Comparison of ENCODE assay signal across 8 cellular contexts in genomic region chr1:28259935-28260802, GRCh38. TPM values are rescaled to one million over a fixed set of nuclear protein-coding genes. Genes with fewer than 3 reads are reported as not detected.
DNase-seq lines count a peak whose midpoint lies in the region; ATAC-seq and TF ChIP-seq lines count a peak whose summit lies in the region.

No MANE protein-coding gene starts in this region.

- no peak for ATAC-seq in CD4-positive, CD25-positive, alpha-beta regulatory T cell (ENCODE audit: low read depth in 2 of 2)
- peak; percentile 79 to 81 for ATAC-seq in right cardiac atrium
- ATAC-seq in HG03159 (IDR thresholded peaks at IDR 0.05; ENCODE audit: unreplicated experiment) = no peak
- no peak for ATAC-seq in GM18511 (IDR thresholded peaks at IDR 0.05; ENCODE audit: unreplicated experiment)

- peak overlapping the region in 1 of 3 donors; percentile 35 for H3K27ac Mint-ChIP-seq in CD4-positive, CD25-positive, alpha-beta regulatory T cell
- H3K27ac Mint-ChIP-seq in HFFc6 = peak overlapping the region; percentile 92; the same call in 1 of the 2 replicates

- peak overlapping the region; percentile 83 to 89 (median 85) for H3K4me3 Mint-ChIP-seq in CD4-positive, CD25-positive, alpha-beta regulatory T cell
- H3K4me3 Mint-ChIP-seq in HFFc6 = peak overlapping the region; percentile 88

- peak in 1 of 3 donors; percentile 24 for DNase-seq in CD4-positive, CD25-positive, alpha-beta regulatory T cell
- DNase-seq in HFFc6 (peak; percentile 79), ascending aorta (ENCODE audit: low spot score in 2 of 2) (peak in 1 of 2 donors; percentile 90), right cardiac atrium (peak; percentile 86 to 94 (median 92)), posterior cingulate gyrus (peak in 9 of 10 donors; percentile 28 to 90 (median 46))

- WGBS in right cardiac atrium = 1% methylated on average over 66 of the region's 66 CpGs

- H3K27me3 ChIP-seq in CD4-positive, CD25-positive, alpha-beta regulatory T cell (ENCODE audit: control insufficient read depth, insufficient read depth, low read length) = no peaks in the 10 kb centered on the region
- no peaks in the 10 kb centered on the region for H3K27me3 ChIP-seq in ascending aorta
- H3K27me3 ChIP-seq in right cardiac atrium (ENCODE audit: control insufficient read depth, insufficient read depth) = no peaks in the 10 kb centered on the region

- H3K27ac ChIP-seq in CD4-positive, CD25-positive, alpha-beta regulatory T cell (ENCODE audit: insufficient read depth, low read length, poor library complexity, severe bottlenecking) = peak overlapping the region; percentile 61
- H3K27ac ChIP-seq in ascending aorta (peak overlapping the region; percentile 92 to 97), right cardiac atrium (ENCODE audit: low read length) (peak overlapping the region; percentile 93)

- peaks cover 44% of the 10 kb centered on the region for H3K4me1 ChIP-seq in CD4-positive, CD25-positive, alpha-beta regulatory T cell (ENCODE audit: control insufficient read depth, insufficient read depth, low read length, poor library complexity, severe bottlenecking)
- H3K4me1 ChIP-seq in ascending aorta (peaks cover 5 to 30% of the 10 kb centered on the region in 2 donors), right cardiac atrium (ENCODE audit: control insufficient read depth, insufficient read depth, low read length) (peaks cover 7% of the 10 kb centered on the region)

- peaks cover 8% of the 10 kb centered on the region for H3K27me3 Mint-ChIP-seq in CD4-positive, CD25-positive, alpha-beta regulatory T cell
- H3K27me3 Mint-ChIP-seq in HFFc6 (ENCODE audit: insufficient read depth) = peaks cover 2% of the 10 kb centered on the region; the same call in 1 of the 2 replicates

- no peaks in the 10 kb centered on the region for H3K9me3 Mint-ChIP-seq in CD4-positive, CD25-positive, alpha-beta regulatory T cell
- no peaks in the 10 kb centered on the region for H3K9me3 Mint-ChIP-seq in HFFc6

- peaks cover 3% of the 10 kb centered on the region for H3K36me3 Mint-ChIP-seq in CD4-positive, CD25-positive, alpha-beta regulatory T cell
- H3K36me3 Mint-ChIP-seq in HFFc6 (ENCODE audit: low read depth) = peaks cover 9% of the 10 kb centered on the region

- intact Hi-C loops in ascending aorta (cut with DNase I) (loop anchor here (1.0 to 10.0 kb wide), 7 partner anchors 13 to 625 kb away; partner anchors contain the start of genes DNAJC8, MED18, STX12 and YTHDF2), right cardiac atrium (cut with DNase I) (loop anchor here in 1 of 4 donors (10.0 kb wide), 1 partner anchor 65 kb away; the partner anchor contains the start of gene MED18), posterior cingulate gyrus (cut with DNase I) (loop anchor here (10.0 kb wide), 1 partner anchor 325 kb away; no protein-coding TSS in a partner anchor)

- peaks cover 13 to 48% (median 34%) of the 10 kb centered on the region in 4 donors for H3K4me1 Mint-ChIP-seq in CD4-positive, CD25-positive, alpha-beta regulatory T cell
- H3K4me1 Mint-ChIP-seq in HFFc6 (ENCODE audit: low read depth) = peaks cover 32% of the 10 kb centered on the region

- peak overlapping the region; percentile 48 for H3K4me3 ChIP-seq in CD4-positive, CD25-positive, alpha-beta regulatory T cell (ENCODE audit: low read depth, low read length)
- H3K4me3 ChIP-seq in ascending aorta (peak overlapping the region; percentile 99 to 100), right cardiac atrium (ENCODE audit: low read length) (peak overlapping the region; percentile 83)

- no peaks in the 10 kb centered on the region for H3K9me3 ChIP-seq in CD4-positive, CD25-positive, alpha-beta regulatory T cell (ENCODE audit: control insufficient read depth in 2 of 2, low read length in 2 of 2)
- no peaks in the 10 kb centered on the region for H3K9me3 ChIP-seq in ascending aorta
- H3K9me3 ChIP-seq in right cardiac atrium (ENCODE audit: control insufficient read depth, low read length) = no peaks in the 10 kb centered on the region

- no peaks in the 10 kb centered on the region for H3K36me3 ChIP-seq in CD4-positive, CD25-positive, alpha-beta regulatory T cell (ENCODE audit: control insufficient read depth, insufficient read depth, low read length)
- H3K36me3 ChIP-seq in ascending aorta = no peaks in the 10 kb centered on the region

- TF ChIP-seq CTCF in HFFc6 (IDR thresholded peaks at IDR 0.05) = no peak
- TF ChIP-seq CTCF in ascending aorta (IDR thresholded peaks at IDR 0.05) = no peak

TF ChIP-seq in PFSK-1, 5 proteins besides CTCF, POLR2A, EP300 and RAD21:
- peak; percentile 33 for TF ChIP-seq FOXP2 (optimal IDR thresholded peaks at IDR 0.05; ENCODE audit: borderline replicate concordance, extremely low read depth, extremely low read length, insufficient read depth)
- TF ChIP-seq TAF1 (IDR thresholded peaks at IDR 0.05; ENCODE audit: borderline replicate concordance, insufficient read depth, low read length) = no peak

RNA-seq across cellular contexts. Expression of gene SESN2, which starts 0.9 kb away (rescaled TPM):
- 13.9 TPM for total RNA-seq in CD4-positive, CD25-positive, alpha-beta regulatory T cell
- polyA plus RNA-seq in CD4-positive, CD25-positive, alpha-beta regulatory T cell = 1 to 10 TPM; 5.0 to 8.9 (median 6.9) TPM
- total RNA-seq in HFFc6 (2021; fragmentation: NEBNext Ultra II Directional; extraction: Animal tissue kit (Norgen Biotek cat#: 25700)) = 10 to 100 TPM; 15.5 to 22.0 (median 17.4) TPM
- 122 TPM for polyA plus RNA-seq in PFSK-1 (2012; ENCODE audit: insufficient read length, low read depth)
- total RNA-seq in ascending aorta (7.6 TPM), right cardiac atrium (1 to 10 TPM; 3.4 to 3.8 (median 3.6) TPM)
- 3.1 TPM for polyA plus RNA-seq in right cardiac atrium

RNA-seq across cellular contexts. Expression of gene ATP5IF1, which starts 24.2 kb away (rescaled TPM):
- total RNA-seq in CD4-positive, CD25-positive, alpha-beta regulatory T cell = 96.6 TPM
- 100 to 1,000 TPM; 467 to 676 (median 604) TPM for polyA plus RNA-seq in CD4-positive, CD25-positive, alpha-beta regulatory T cell
- 100 to 1,000 TPM; 153 to 231 (median 216) TPM for total RNA-seq in HFFc6 (2021; fragmentation: NEBNext Ultra II Directional; extraction: Animal tissue kit (Norgen Biotek cat#: 25700))
- 421 TPM for polyA plus RNA-seq in PFSK-1 (2012; ENCODE audit: insufficient read length, low read depth)
- total RNA-seq in ascending aorta (220 TPM), right cardiac atrium (100 to 1,000 TPM; 244 to 514 (median 404) TPM)
- 1,557 TPM for polyA plus RNA-seq in right cardiac atrium

RNA-seq across cellular contexts. Expression of gene DNAJC8, which starts 27.3 kb away (rescaled TPM):
- 75.3 TPM for total RNA-seq in CD4-positive, CD25-positive, alpha-beta regulatory T cell
- polyA plus RNA-seq in CD4-positive, CD25-positive, alpha-beta regulatory T cell = 100 to 1,000 TPM; 152 to 181 (median 157) TPM
- total RNA-seq in HFFc6 (2021; fragmentation: NEBNext Ultra II Directional; extraction: Animal tissue kit (Norgen Biotek cat#: 25700)) = 100 to 1,000 TPM; 101 to 112 (median 105) TPM
- 77.0 TPM for polyA plus RNA-seq in PFSK-1 (2012; ENCODE audit: insufficient read length, low read depth)
- total RNA-seq in ascending aorta (65.2 TPM), right cardiac atrium (10 to 100 TPM; 63.4 to 71.6 (median 64.1) TPM)
- polyA plus RNA-seq in right cardiac atrium = 78.3 TPM

Comparison
In these comparisons a context has a peak if more than half of its experiments do, and no peak if none do; other contexts are left out.
1. ATAC-seq: peak in right cardiac atrium (2 of 2); none in CD4-positive, CD25-positive, alpha-beta regulatory T cell (0 of 2), HG03159 (single experiment) and GM18511 (single experiment).
2. H3K4me3 ChIP-seq: peak in every context shown above with its lines; median percentile 100 in ascending aorta; 83 in right cardiac atrium; 48 in CD4-positive, CD25-positive, alpha-beta regulatory T cell.
3. Peak in every context shown above with its lines, with median percentiles within 50 percentile points of each other: H3K27ac ChIP-seq.